ENCODE assay signal across 1 cellular context in the genomic region with DNA sequence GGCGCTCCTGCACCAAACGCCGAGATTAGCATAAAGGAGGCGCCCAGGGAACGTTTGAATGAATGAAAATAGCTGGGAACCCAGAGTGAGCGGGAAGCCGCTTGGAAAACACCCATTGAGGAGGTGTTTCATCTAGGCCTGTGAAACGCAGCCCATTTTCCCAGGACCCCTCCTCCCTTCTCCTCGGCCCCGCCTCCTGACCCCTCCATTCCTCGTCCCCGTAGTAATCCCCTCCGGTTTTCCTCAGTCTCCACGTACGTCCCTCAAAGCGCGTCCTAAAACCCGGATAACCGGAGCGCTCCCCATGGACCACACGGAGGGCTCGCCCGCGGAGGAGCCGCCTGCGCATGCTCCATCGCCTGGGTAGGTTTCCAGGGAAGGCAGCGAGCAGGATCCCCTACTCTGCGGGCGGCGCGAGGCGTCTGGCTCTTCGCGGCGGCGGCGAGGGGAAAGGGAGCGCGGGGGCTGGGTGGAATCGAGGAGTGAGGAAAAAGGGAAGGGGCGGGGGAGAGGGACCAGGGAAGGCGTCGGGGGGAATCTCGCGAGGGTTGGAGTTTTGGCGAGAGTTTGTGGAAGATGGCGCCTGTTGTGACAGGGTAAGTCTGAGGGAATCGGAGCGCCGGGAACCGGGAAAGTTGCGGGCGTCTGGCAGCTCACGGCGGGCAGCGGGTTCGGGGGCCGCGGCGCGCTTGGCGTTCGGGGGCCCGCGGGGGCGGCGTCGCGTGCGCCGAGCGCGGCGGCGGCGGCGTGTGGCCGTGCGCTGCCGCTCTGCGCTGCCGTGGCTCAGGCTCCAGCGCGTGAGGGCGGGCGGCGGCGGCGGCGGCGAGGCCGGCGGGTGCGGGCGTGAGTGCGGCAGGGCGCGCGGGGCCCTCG.
TF ChIP-seq lines count a peak whose summit lies in the region.

A gene (plus strand): TSS at position 562 of the 873 bp plus-strand sequence. CDS start 15 bp downstream, at position 577.

TF ChIP-seq in HepG2, 621 proteins besides CTCF, POLR2A, EP300 and RAD21 (continued from another document and continues in another):
- TF ChIP-seq, protein P1, sequence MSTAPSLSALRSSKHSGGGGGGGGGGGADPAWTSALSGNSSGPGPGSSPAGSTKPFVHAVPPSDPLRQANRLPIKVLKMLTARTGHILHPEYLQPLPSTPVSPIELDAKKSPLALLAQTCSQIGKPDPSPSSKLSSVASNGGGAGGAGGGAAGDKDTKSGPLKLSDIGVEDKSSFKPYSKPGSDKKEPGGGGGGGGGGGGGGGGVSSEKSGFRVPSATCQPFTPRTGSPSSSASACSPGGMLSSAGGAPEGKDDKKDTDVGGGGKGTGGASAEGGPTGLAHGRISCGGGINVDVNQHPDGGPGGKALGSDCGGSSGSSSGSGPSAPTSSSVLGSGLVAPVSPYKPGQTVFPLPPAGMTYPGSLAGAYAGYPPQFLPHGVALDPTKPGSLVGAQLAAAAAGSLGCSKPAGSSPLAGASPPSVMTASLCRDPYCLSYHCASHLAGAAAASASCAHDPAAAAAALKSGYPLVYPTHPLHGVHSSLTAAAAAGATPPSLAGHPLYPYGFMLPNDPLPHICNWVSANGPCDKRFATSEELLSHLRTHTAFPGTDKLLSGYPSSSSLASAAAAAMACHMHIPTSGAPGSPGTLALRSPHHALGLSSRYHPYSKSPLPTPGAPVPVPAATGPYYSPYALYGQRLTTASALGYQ (CRISPR knock-in tag; IDR thresholded peaks at IDR 0.05): no peak
- TF ChIP-seq, protein P2, sequence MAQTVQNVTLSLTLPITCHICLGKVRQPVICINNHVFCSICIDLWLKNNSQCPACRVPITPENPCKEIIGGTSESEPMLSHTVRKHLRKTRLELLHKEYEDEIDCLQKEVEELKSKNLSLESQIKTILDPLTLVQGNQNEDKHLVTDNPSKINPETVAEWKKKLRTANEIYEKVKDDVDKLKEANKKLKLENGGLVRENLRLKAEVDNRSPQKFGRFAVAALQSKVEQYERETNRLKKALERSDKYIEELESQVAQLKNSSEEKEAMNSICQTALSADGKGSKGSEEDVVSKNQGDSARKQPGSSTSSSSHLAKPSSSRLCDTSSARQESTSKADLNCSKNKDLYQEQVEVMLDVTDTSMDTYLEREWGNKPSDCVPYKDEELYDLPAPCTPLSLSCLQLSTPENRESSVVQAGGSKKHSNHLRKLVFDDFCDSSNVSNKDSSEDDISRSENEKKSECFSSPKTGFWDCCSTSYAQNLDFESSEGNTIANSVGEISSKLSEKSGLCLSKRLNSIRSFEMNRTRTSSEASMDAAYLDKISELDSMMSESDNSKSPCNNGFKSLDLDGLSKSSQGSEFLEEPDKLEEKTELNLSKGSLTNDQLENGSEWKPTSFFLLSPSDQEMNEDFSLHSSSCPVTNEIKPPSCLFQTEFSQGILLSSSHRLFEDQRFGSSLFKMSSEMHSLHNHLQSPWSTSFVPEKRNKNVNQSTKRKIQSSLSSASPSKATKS (CRISPR knock-in tag; IDR thresholded peaks at IDR 0.05): no peak
- TF ChIP-seq ZNF335 (CRISPR knock-in tag; IDR thresholded peaks at IDR 0.05): 0 out of 2 replicates have a peak, but pooled peaks have one; percentile 32
- no peak for TF ChIP-seq ZKSCAN1 (IDR thresholded peaks at IDR 0.05; ENCODE audit: low read length)
- TF ChIP-seq, protein P3, sequence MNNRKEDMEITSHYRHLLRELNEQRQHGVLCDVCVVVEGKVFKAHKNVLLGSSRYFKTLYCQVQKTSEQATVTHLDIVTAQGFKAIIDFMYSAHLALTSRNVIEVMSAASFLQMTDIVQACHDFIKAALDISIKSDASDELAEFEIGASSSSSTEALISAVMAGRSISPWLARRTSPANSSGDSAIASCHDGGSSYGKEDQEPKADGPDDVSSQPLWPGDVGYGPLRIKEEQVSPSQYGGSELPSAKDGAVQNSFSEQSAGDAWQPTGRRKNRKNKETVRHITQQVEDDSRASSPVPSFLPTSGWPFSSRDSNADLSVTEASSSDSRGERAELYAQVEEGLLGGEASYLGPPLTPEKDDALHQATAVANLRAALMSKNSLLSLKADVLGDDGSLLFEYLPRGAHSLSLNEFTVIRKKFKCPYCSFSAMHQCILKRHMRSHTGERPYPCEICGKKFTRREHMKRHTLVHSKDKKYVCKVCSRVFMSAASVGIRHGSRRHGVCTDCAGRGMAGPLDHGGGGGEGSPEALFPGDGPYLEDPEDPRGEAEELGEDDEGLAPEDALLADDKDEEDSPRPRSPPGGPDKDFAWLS (CRISPR knock-in tag; IDR thresholded peaks at IDR 0.05; ENCODE audit: borderline replicate concordance): no peak
- no peak for TF ChIP-seq MTA3 (CRISPR knock-in tag; IDR thresholded peaks at IDR 0.05)
- 0 out of 2 replicates have a peak, but pooled peaks have one; percentile 27 for TF ChIP-seq ZNF556 (CRISPR knock-in tag; IDR thresholded peaks at IDR 0.05; ENCODE audit: borderline replicate concordance)
- TF ChIP-seq, protein P4, sequence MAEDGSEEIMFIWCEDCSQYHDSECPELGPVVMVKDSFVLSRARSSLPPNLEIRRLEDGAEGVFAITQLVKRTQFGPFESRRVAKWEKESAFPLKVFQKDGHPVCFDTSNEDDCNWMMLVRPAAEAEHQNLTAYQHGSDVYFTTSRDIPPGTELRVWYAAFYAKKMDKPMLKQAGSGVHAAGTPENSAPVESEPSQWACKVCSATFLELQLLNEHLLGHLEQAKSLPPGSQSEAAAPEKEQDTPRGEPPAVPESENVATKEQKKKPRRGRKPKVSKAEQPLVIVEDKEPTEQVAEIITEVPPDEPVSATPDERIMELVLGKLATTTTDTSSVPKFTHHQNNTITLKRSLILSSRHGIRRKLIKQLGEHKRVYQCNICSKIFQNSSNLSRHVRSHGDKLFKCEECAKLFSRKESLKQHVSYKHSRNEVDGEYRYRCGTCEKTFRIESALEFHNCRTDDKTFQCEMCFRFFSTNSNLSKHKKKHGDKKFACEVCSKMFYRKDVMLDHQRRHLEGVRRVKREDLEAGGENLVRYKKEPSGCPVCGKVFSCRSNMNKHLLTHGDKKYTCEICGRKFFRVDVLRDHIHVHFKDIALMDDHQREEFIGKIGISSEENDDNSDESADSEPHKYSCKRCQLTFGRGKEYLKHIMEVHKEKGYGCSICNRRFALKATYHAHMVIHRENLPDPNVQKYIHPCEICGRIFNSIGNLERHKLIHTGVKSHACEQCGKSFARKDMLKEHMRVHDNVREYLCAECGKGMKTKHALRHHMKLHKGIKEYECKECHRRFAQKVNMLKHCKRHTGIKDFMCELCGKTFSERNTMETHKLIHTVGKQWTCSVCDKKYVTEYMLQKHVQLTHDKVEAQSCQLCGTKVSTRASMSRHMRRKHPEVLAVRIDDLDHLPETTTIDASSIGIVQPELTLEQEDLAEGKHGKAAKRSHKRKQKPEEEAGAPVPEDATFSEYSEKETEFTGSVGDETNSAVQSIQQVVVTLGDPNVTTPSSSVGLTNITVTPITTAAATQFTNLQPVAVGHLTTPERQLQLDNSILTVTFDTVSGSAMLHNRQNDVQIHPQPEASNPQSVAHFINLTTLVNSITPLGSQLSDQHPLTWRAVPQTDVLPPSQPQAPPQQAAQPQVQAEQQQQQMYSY (CRISPR knock-in tag; IDR thresholded peaks at IDR 0.05): peak; percentile 99
- peak; percentile 84; the same call in 1 of the 2 replicates for TF ChIP-seq MIXL1 (CRISPR knock-in tag; IDR thresholded peaks at IDR 0.05)
- no peak for TF ChIP-seq ZSCAN21 (CRISPR knock-in tag; IDR thresholded peaks at IDR 0.05; ENCODE audit: borderline replicate concordance)
- TF ChIP-seq GATAD1 (CRISPR knock-in tag; IDR thresholded peaks at IDR 0.05): peak; percentile 85
- TF ChIP-seq ZNF337 (CRISPR knock-in tag; IDR thresholded peaks at IDR 0.05; ENCODE audit: borderline replicate concordance, low read depth): no peak
- TF ChIP-seq RBM39 (IDR thresholded peaks at IDR 0.05; ENCODE audit: low read depth, low read length, poor library complexity, severe bottlenecking): peak; percentile 77
- TF ChIP-seq, protein P5, sequence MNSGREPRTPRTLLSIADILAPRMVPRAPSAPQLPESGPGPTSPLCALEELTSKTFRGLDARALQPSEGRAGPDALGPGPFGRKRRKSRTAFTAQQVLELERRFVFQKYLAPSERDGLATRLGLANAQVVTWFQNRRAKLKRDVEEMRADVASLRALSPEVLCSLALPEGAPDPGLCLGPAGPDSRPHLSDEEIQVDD (CRISPR knock-in tag; IDR thresholded peaks at IDR 0.05; ENCODE audit: borderline replicate concordance): no peak
- TF ChIP-seq, protein P6, sequence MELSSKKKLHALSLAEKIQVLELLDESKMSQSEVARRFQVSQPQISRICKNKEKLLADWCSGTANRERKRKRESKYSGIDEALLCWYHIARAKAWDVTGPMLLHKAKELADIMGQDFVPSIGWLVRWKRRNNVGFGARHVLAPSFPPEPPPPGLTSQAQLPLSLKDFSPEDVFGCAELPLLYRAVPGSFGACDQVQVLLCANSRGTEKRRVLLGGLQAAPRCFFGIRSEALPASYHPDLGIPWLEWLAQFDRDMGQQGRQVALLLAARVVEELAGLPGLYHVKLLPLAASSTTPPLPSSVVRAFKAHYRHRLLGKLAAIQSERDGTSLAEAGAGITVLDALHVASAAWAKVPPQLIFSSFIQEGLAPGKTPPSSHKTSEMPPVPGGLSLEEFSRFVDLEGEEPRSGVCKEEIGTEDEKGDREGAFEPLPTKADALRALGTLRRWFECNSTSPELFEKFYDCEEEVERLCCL (CRISPR knock-in tag; IDR thresholded peaks at IDR 0.05; ENCODE audit: borderline replicate concordance): no peak
- TF ChIP-seq, protein P7, sequence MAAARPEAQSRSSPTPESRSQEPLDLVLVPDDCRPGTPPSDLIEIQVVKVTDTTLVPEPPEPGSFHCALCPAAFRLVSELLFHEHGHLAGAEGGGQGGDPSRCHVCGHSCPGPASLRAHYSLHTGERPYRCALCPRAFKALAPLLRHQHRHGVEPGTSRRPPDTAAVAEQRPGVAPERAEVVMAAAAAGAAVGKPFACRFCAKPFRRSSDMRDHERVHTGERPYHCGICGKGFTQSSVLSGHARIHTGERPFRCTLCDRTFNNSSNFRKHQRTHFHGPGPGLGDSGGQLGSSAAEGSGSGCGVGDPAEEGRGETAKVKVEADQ (CRISPR knock-in tag; IDR thresholded peaks at IDR 0.05; ENCODE audit: borderline replicate concordance): no peak
- no peak for TF ChIP-seq ZNF841 (CRISPR knock-in tag; IDR thresholded peaks at IDR 0.05; ENCODE audit: borderline replicate concordance)
- TF ChIP-seq ERF (CRISPR knock-in tag; IDR thresholded peaks at IDR 0.05): peak; percentile 57; the same call in 1 of the 2 replicates
- TF ChIP-seq MYNN (CRISPR knock-in tag; IDR thresholded peaks at IDR 0.05; ENCODE audit: low read depth): no peak
- TF ChIP-seq, protein P8, sequence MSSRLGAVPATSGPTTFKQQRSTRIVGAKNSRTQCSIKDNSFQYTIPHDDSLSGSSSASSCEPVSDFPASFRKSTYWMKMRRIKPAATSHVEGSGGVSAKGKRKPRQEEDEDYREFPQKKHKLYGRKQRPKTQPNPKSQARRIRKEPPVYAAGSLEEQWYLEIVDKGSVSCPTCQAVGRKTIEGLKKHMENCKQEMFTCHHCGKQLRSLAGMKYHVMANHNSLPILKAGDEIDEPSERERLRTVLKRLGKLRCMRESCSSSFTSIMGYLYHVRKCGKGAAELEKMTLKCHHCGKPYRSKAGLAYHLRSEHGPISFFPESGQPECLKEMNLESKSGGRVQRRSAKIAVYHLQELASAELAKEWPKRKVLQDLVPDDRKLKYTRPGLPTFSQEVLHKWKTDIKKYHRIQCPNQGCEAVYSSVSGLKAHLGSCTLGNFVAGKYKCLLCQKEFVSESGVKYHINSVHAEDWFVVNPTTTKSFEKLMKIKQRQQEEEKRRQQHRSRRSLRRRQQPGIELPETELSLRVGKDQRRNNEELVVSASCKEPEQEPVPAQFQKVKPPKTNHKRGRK (CRISPR knock-in tag; IDR thresholded peaks at IDR 0.05): no peak
- no peak for TF ChIP-seq PAF1 (CRISPR knock-in tag; IDR thresholded peaks at IDR 0.05)
- TF ChIP-seq, protein P9, sequence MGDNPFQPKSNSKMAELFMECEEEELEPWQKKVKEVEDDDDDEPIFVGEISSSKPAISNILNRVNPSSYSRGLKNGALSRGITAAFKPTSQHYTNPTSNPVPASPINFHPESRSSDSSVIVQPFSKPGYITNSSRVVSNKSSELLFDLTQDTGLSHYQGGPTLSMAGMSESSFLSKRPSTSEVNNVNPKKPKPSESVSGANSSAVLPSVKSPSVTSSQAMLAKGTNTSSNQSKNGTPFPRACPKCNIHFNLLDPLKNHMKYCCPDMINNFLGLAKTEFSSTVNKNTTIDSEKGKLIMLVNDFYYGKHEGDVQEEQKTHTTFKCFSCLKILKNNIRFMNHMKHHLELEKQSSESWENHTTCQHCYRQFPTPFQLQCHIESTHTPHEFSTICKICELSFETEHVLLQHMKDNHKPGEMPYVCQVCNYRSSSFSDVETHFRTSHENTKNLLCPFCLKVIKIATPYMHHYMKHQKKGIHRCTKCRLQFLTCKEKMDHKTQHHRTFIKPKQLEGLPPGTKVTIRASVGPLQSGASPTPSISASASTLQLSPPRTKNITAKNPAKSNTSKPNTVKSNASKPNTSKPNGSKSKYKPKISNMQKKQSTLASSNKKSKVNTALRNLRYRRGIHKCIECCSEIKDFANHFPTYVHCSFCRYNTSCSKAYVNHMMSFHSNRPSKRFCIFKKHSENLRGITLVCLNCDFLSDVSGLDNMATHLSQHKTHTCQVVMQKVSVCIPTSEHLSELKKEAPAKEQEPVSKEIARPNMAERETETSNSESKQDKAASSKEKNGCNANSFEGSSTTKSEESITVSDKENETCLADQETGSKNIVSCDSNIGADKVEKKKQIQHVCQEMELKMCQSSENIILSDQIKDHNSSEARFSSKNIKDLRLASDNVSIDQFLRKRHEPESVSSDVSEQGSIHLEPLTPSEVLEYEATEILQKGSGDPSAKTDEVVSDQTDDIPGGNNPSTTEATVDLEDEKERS (CRISPR knock-in tag; IDR thresholded peaks at IDR 0.05): no peak
- 0 out of 2 replicates have a peak, but pooled peaks have one; percentile 46 for TF ChIP-seq KDM3A (CRISPR knock-in tag; IDR thresholded peaks at IDR 0.05; ENCODE audit: low read depth)
- no peak for TF ChIP-seq ZNF761 (CRISPR knock-in tag; conservative IDR thresholded peaks at IDR 0.05)
- no peak for TF ChIP-seq SRSF1 (optimal IDR thresholded peaks at IDR 0.05; ENCODE audit: low read depth, low read length)
- TF ChIP-seq, protein P10, sequence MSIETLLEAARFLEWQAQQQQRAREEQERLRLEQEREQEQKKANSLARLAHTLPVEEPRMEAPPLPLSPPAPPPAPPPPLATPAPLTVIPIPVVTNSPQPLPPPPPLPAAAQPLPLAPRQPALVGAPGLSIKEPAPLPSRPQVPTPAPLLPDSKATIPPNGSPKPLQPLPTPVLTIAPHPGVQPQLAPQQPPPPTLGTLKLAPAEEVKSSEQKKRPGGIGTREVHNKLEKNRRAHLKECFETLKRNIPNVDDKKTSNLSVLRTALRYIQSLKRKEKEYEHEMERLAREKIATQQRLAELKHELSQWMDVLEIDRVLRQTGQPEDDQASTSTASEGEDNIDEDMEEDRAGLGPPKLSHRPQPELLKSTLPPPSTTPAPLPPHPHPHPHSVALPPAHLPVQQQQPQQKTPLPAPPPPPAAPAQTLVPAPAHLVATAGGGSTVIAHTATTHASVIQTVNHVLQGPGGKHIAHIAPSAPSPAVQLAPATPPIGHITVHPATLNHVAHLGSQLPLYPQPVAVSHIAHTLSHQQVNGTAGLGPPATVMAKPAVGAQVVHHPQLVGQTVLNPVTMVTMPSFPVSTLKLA (IDR thresholded peaks at IDR 0.05): no peak
- TF ChIP-seq FOXJ3 (CRISPR knock-in tag; IDR thresholded peaks at IDR 0.05; ENCODE audit: borderline replicate concordance): no peak
- no peak for TF ChIP-seq HNRNPH1 (optimal IDR thresholded peaks at IDR 0.05; ENCODE audit: low read depth, low read length)
- no peak for TF ChIP-seq CEBPG (CRISPR knock-in tag; IDR thresholded peaks at IDR 0.05)
